In genomic region chr7:131898418-131898817, GRCh38 we compare ENCODE assay signal across 15 cellular contexts.
DNase-seq lines count a peak whose midpoint lies in the region; ATAC-seq, FAIRE-seq and TF ChIP-seq lines count a peak whose summit lies in the region.
"Had no signal": no experiment of that assay in that cellular context is flagged by ENCODE, and none has a peak within 500 bp of the region (broad histone marks: within the 10 kb centered on the region; RNA-seq: fewer than 3 reads in every experiment).

No MANE protein-coding gene starts in this region.

- H3K4me2 ChIP-seq in PC-3 (ENCODE audit: low read length), result no peak overlapping the region

- H3K79me2 ChIP-seq in PC-3 (ENCODE audit: low read length), result no peaks in the 10 kb centered on the region

- POLR2A ChIA-PET in PC-3 (lab: Charles Lee; ENCODE audit: unreplicated experiment), result no interaction called here

- CTCF ChIA-PET in PC-3 (lab: Charles Lee), result no interaction called here

- intact Hi-C loops in PC-3 (cut with micrococcal nuclease), result no loop called here

- FAIRE-seq in bronchial epithelial cell (lab: Jason Lieb, UNC), result peak; percentile 50

- H3K4me1 ChIP-seq in PC-3 (ENCODE audit: insufficient read depth, low read length), result peaks cover 28% of the 10 kb centered on the region
- H3K4me1 ChIP-seq: gastrocnemius medialis, right atrium auricular region had no signal

- no peak for ATAC-seq in PC-3
- ATAC-seq: gastrocnemius medialis had no signal

- H4K20me1 ChIP-seq in PC-3 (ENCODE audit: low read length), result no peaks in the 10 kb centered on the region

- peaks cover 6% of the 10 kb centered on the region for H3F3A ChIP-seq in PC-3 (ENCODE audit: low read length, unreplicated experiment)

- DNase-seq in AG08395 (ENCODE audit: low spot score) (peak; percentile 29), EH (ENCODE audit: low read depth) (peak; percentile 43), PC-3 (peak; percentile 15), bronchial epithelial cell (ENCODE audit: low read depth) (no peak), erythroblast (lab: John Stamatoyannopoulos, UW) (no peak), NCI-H345 treated with DMSO at 0.1 percent for 48 hours (lab: John Stamatoyannopoulos, UW; ENCODE audit: unreplicated experiment) (no peak), SIG-M5 treated with dmso at 0.1 percent for 504 hours (lab: John Stamatoyannopoulos, UW; ENCODE audit: unreplicated experiment) (no peak), NCI-H2171 (lab: John Stamatoyannopoulos, UW) (no peak)
- DNase-seq: activated CD4-positive, CD25-positive, alpha-beta regulatory T cell; AML-193; gastrocnemius medialis; NCI-H2081; NCI-H69; SW 1271 had no signal

- TF ChIP-seq CTCF in PC-3 (conservative IDR thresholded peaks at IDR 0.05; ENCODE audit: low read depth, low read length) (no peak), bronchial epithelial cell (IDR thresholded peaks at IDR 0.05; ENCODE audit: insufficient read depth, low read length, severe bottlenecking) (no peak)

- H3K4me3 ChIP-seq in PC-3 (ENCODE audit: low read length) (no peak overlapping the region), bronchial epithelial cell (ENCODE audit: low read depth, low read length) (no peak overlapping the region)
- H3K4me3 ChIP-seq: gastrocnemius medialis, right atrium auricular region had no signal

- H2AFZ ChIP-seq in PC-3 (ENCODE audit: low read length), result no peak overlapping the region

- no TSS peak for BruUV-seq in PC-3 (replicated peaks; lab: Mats Ljungman, UMichigan)

- no peak overlapping the region for H3K9ac ChIP-seq in PC-3 (ENCODE audit: low read length)

- H3K36me3 ChIP-seq in PC-3 (ENCODE audit: low read depth, low read length) (no peaks in the 10 kb centered on the region), bronchial epithelial cell (ENCODE audit: control insufficient read depth, insufficient read depth, low read length) (no peaks in the 10 kb centered on the region)
- H3K36me3 ChIP-seq: gastrocnemius medialis, right atrium auricular region had no signal

- H3K9me2 ChIP-seq in PC-3 (replicated peaks; ENCODE audit: low read length), result no peaks in the 10 kb centered on the region

- H3K9me3 ChIP-seq in PC-3 (ENCODE audit: low read length), result no peaks in the 10 kb centered on the region
- H3K9me3 ChIP-seq: gastrocnemius medialis had no signal

- H3K27me3 ChIP-seq in PC-3 (ENCODE audit: low read length) (no peaks in the 10 kb centered on the region), bronchial epithelial cell (ENCODE audit: control insufficient read depth, insufficient read depth, low read length) (no peaks in the 10 kb centered on the region)
- H3K27me3 ChIP-seq: gastrocnemius medialis, right atrium auricular region had no signal

- H3K27ac ChIP-seq in PC-3 (ENCODE audit: low read length), result no peak overlapping the region
- H3K27ac ChIP-seq: gastrocnemius medialis, right atrium auricular region had no signal

- no peak for TF ChIP-seq POLR2A in erythroblast (IDR thresholded peaks at IDR 0.05; ENCODE audit: low read length)

Comparison
In these comparisons a context has a peak if more than half of its experiments do, and no peak if none do; other contexts are left out.
1. DNase-seq: peak in AG08395 (single experiment), EH (single experiment) and PC-3 (single experiment); none in bronchial epithelial cell (single experiment), erythroblast (0 of 2), NCI-H345 treated with DMSO at 0.1 percent for 48 hours (single experiment), SIG-M5 treated with dmso at 0.1 percent for 504 hours (single experiment) and NCI-H2171 (single experiment).